In genomic region chr15:78560201-78560600, GRCh38 we compare ENCODE assay signal across 1 cellular context. TPM values are rescaled to one million over a fixed set of nuclear protein-coding genes. Genes with fewer than 3 reads are reported as not detected.
"Had no signal": no experiment of that assay in that cellular context is flagged by ENCODE, and none has a peak within 500 bp of the region (broad histone marks: within the 10 kb centered on the region; RNA-seq: fewer than 3 reads in every experiment).

No MANE protein-coding gene starts in this region.

RNA-seq across cellular contexts. Expression of gene HYKK, which starts 52.8 kb away (rescaled TPM):
- polyA plus RNA-seq: IgD-negative memory B cell had no signal
